In genomic region chr2:9118383-9118960, GRCh38 we compare ENCODE assay signal across 19 cellular contexts.
DNase-seq lines count a peak whose midpoint lies in the region; ATAC-seq, FAIRE-seq and TF ChIP-seq lines count a peak whose summit lies in the region.
"Had no signal": no experiment of that assay in that cellular context is flagged by ENCODE, and none has a peak within 500 bp of the region (broad histone marks: within the 10 kb centered on the region; RNA-seq: fewer than 3 reads in every experiment).

No MANE protein-coding gene starts in this region.

- dilution Hi-C loops in mammary epithelial cell (cut with HindIII; ENCODE audit: low sequenced_read_pairs) = no loop called here

- in situ Hi-C loops in mammary epithelial cell (cut with MboI; ENCODE audit: low sequenced_read_pairs in 2 of 2) = no loop called here
- in situ Hi-C loops in K562 (cut with MboI) = no loop called here

- H2AFZ ChIP-seq in mammary epithelial cell (ENCODE audit: low read depth, low read length) (peak overlapping the region; percentile 8), K562 (ENCODE audit: low read depth, low read length) (peak overlapping the region; percentile 33; the same call in 1 of the 2 replicates)
- H2AFZ ChIP-seq: GM23248 had no signal

- no peaks in the 10 kb centered on the region for H3K4me1 Mint-ChIP-seq in MCF 10A (ENCODE audit: insufficient read depth, unreplicated experiment)
- H3K4me1 Mint-ChIP-seq in Calu3 (ENCODE audit: low read depth, unreplicated experiment) = no peaks in the 10 kb centered on the region
- H3K4me1 Mint-ChIP-seq: CD4-positive, alpha-beta memory T cell had no signal

- no peak overlapping the region for H3K4me2 ChIP-seq in mammary epithelial cell (ENCODE audit: insufficient read depth, low read depth, low read length)
- no peak overlapping the region for H3K4me2 ChIP-seq in K562 (ENCODE audit: insufficient read depth, low read length)
- H3K4me2 ChIP-seq: A549 had no signal

- H3K9me3 Mint-ChIP-seq in MCF 10A (ENCODE audit: unreplicated experiment) = no peaks in the 10 kb centered on the region
- H3K9me3 Mint-ChIP-seq in Calu3 (ENCODE audit: low read depth, unreplicated experiment) = no peaks in the 10 kb centered on the region

- H3K36me3 ChIP-seq in mammary epithelial cell (ENCODE audit: insufficient read depth, low read length) (no peaks in the 10 kb centered on the region), K562 (ENCODE audit: control insufficient read depth, insufficient read depth, low read length) (no peaks in the 10 kb centered on the region)
- H3K36me3 ChIP-seq: BE2C had no signal

- WGBS in mammary epithelial cell (ENCODE audit: low coverage, missing lambda C conversion rate) = 89% methylated on average over 11 of the region's 11 CpGs
- 23% methylated on average over 11 of the region's 11 CpGs for WGBS in K562 (ENCODE audit: insufficient coverage, low coverage, missing lambda C conversion rate)

- H3K4me1 ChIP-seq in mammary epithelial cell (ENCODE audit: insufficient read depth, low read length) (no peaks in the 10 kb centered on the region), K562 (replicated peaks in 1 of 2; ENCODE audit: control insufficient read depth in 2 of 2, insufficient read depth in 2 of 2, low read length in 2 of 2) (no peaks in the 10 kb centered on the region; a peak in 1 of 5 replicates)
- H3K4me1 ChIP-seq: A549, BE2C had no signal

- CTCF ChIA-PET in mammary epithelial cell (lab: Charles Lee; ENCODE audit: low non-redundant PET) (no interaction called here), MCF 10A (lab: Yijun Ruan, JAX) (no interaction called here), K562 (lab: Yijun Ruan, JAX; ENCODE audit: low intra/inter-chr PET ratio) (no interaction called here), Calu3 (lab: Charles Lee) (no interaction called here)

- H3K27me3 ChIP-seq in mammary epithelial cell (ENCODE audit: insufficient read depth, low read length) (no peaks in the 10 kb centered on the region), K562 (ENCODE audit: control insufficient read depth in 2 of 2, insufficient read depth in 2 of 2, low read length in 2 of 2) (no peaks in the 10 kb centered on the region)
- H3K27me3 ChIP-seq: BE2C had no signal

- ATAC-seq in K562 (peak; percentile 77), Right ventricle myocardium superior (ENCODE audit: poor library complexity) (no peak)
- ATAC-seq: A549 had no signal

- no peaks in the 10 kb centered on the region for H3K9me1 ChIP-seq in K562 (ENCODE audit: control insufficient read depth, insufficient read depth, low read length)

- DNase-seq in mammary epithelial cell (no peak), MCF 10A (ENCODE audit: unreplicated experiment) (no peak), NB4 (ENCODE audit: low read depth) (peak; percentile 77), K562 (ENCODE audit: extremely low read depth in 1 of 4, low spot score in 3 of 4) (peak in 1 of 4 experiments; percentile 38), Right ventricle myocardium superior (no peak), NCI-H128 (lab: John Stamatoyannopoulos, UW; ENCODE audit: unreplicated experiment) (no peak), Calu3 (no peak)
- DNase-seq: BE2C; CD4-positive, alpha-beta memory T cell; DMS153; DMS79 treated with DMSO at 0.1 percent for 48 hours; EL; GM23248; H7 had no signal

- H3K4me3 Mint-ChIP-seq in MCF 10A (ENCODE audit: unreplicated experiment) (no peak overlapping the region), Calu3 (ENCODE audit: low read depth, unreplicated experiment) (no peak overlapping the region)
- H3K4me3 Mint-ChIP-seq: CD4-positive, alpha-beta memory T cell had no signal

- H3K9ac ChIP-seq in mammary epithelial cell (ENCODE audit: insufficient read depth, low read length) (no peak overlapping the region), K562 (ENCODE audit: insufficient read depth in 1 of 2, low read depth in 2 of 2, low read length in 2 of 2) (no peak overlapping the region; a peak in 1 of 4 replicates)
- H3K9ac ChIP-seq: GM23248 had no signal

- no peak overlapping the region for H3K27ac Mint-ChIP-seq in MCF 10A (ENCODE audit: low read depth, unreplicated experiment)
- H3K27ac Mint-ChIP-seq in Calu3 (ENCODE audit: unreplicated experiment) = no peak overlapping the region
- H3K27ac Mint-ChIP-seq: CD4-positive, alpha-beta memory T cell had no signal

- no peak overlapping the region for H3K4me3 ChIP-seq in mammary epithelial cell (replicated peaks in 1 of 3; ENCODE audit: insufficient read depth in 1 of 3, low read depth in 2 of 3, low read length in 3 of 3)
- H3K4me3 ChIP-seq in NB4 (ENCODE audit: low read depth, low read length) = no peak overlapping the region
- H3K4me3 ChIP-seq in K562 = no peak overlapping the region
- H3K4me3 ChIP-seq: A549, GM23248 had no signal

- H3K9me3 ChIP-seq in mammary epithelial cell (replicated peaks; ENCODE audit: insufficient read depth, low read length) (no peaks in the 10 kb centered on the region), K562 (replicated peaks; ENCODE audit: control insufficient read depth, insufficient read depth, low read depth, low read length) (no peaks in the 10 kb centered on the region)
- H3K9me3 ChIP-seq: A549, BE2C had no signal

- TF ChIP-seq CTCF in mammary epithelial cell (conservative IDR thresholded peaks at IDR 0.05 in 1 of 2, IDR thresholded peaks at IDR 0.05 in 1 of 2; ENCODE audit: extremely low read depth in 1 of 2, insufficient read depth in 1 of 2, low read depth in 1 of 2, low read length in 2 of 2) = no peak
- no peak for TF ChIP-seq CTCF in MCF 10A (IDR thresholded peaks at IDR 0.05; ENCODE audit: unreplicated experiment)
- TF ChIP-seq CTCF in NB4 (IDR thresholded peaks at IDR 0.05; ENCODE audit: low read depth, low read length) = no peak
- TF ChIP-seq CTCF in K562 (IDR thresholded peaks at IDR 0.05 in 2 of 3, conservative IDR thresholded peaks at IDR 0.05 in 1 of 3; ENCODE audit: insufficient read depth in 2 of 3, low read depth in 1 of 3, low read length in 3 of 3) = no peak
- no peak for TF ChIP-seq CTCF in Calu3 (IDR thresholded peaks at IDR 0.05; ENCODE audit: unreplicated experiment)

- TF ChIP-seq POLR2A in NB4 (IDR thresholded peaks at IDR 0.05; ENCODE audit: extremely low read depth, insufficient read length) (no peak), K562 (conservative IDR thresholded peaks at IDR 0.05) (no peak)

- H4K20me1 ChIP-seq in mammary epithelial cell (ENCODE audit: insufficient read depth, low read length) (no peaks in the 10 kb centered on the region), K562 (replicated peaks; ENCODE audit: control insufficient read depth, insufficient read depth, low read length) (no peaks in the 10 kb centered on the region)

- POLR2A ChIA-PET in MCF 10A (lab: Yijun Ruan, JAX) (no interaction called here), K562 (lab: Yijun Ruan, JAX) (no interaction called here)

- no peaks in the 10 kb centered on the region for H3K79me2 ChIP-seq in mammary epithelial cell (ENCODE audit: insufficient read depth, low read length)
- no peaks in the 10 kb centered on the region for H3K79me2 ChIP-seq in K562 (ENCODE audit: control insufficient read depth, insufficient read depth, low read length)

- TF ChIP-seq RAD21 in K562 (CRISPR knock-in tag; conservative IDR thresholded peaks at IDR 0.05 in 1 of 2, IDR thresholded peaks at IDR 0.05 in 1 of 2) = no peak

- no peak for TF ChIP-seq EP300 in K562 (IDR thresholded peaks at IDR 0.05; ENCODE audit: low read length)

- H3K27me3 Mint-ChIP-seq in MCF 10A (ENCODE audit: insufficient read depth, unreplicated experiment) = no peaks in the 10 kb centered on the region
- no peaks in the 10 kb centered on the region for H3K27me3 Mint-ChIP-seq in Calu3 (ENCODE audit: unreplicated experiment)

- intact Hi-C loops in mammary epithelial cell (cut with micrococcal nuclease) = no loop called here
- intact Hi-C loops in MCF 10A (cut with micrococcal nuclease) = loop anchor here (10.0 kb wide), 1 partner anchor 64 kb away; no protein-coding TSS in a partner anchor
- intact Hi-C loops in K562 (cut with micrococcal nuclease) = loop anchor here (10.0 kb wide), 1 partner anchor 604 kb away; no protein-coding TSS in a partner anchor
- intact Hi-C loops in Right ventricle myocardium superior (cut with DNase I) = no loop called here
- intact Hi-C loops in Calu3 (cut with micrococcal nuclease; ENCODE audit: unreplicated experiment) = no loop called here

- H3K36me3 Mint-ChIP-seq in MCF 10A (ENCODE audit: insufficient read depth, unreplicated experiment) = no peaks in the 10 kb centered on the region
- no peaks in the 10 kb centered on the region for H3K36me3 Mint-ChIP-seq in Calu3 (ENCODE audit: insufficient read depth, unreplicated experiment)
- H3K36me3 Mint-ChIP-seq: CD4-positive, alpha-beta memory T cell had no signal

- FAIRE-seq in K562 (lab: Jason Lieb, UNC) = no peak
- FAIRE-seq: A549, D721Med, G401.6, GM12891 had no signal

- BruUV-seq in mammary epithelial cell (replicated peaks; lab: Mats Ljungman, UMichigan) (no TSS peak), MCF 10A (replicated peaks; lab: Mats Ljungman, UMichigan) (no TSS peak), K562 (replicated peaks; lab: Mats Ljungman, UMichigan) (no TSS peak), Calu3 (replicated peaks; lab: Mats Ljungman, UMichigan) (no TSS peak)

- H3K27ac ChIP-seq in mammary epithelial cell (ENCODE audit: insufficient read depth, low read depth, low read length) (no peak overlapping the region), K562 (ENCODE audit: extremely low read depth, low read depth, low read length) (no peak overlapping the region; the same call in 2 of the 3 replicates)
- H3K27ac ChIP-seq: A549, C4-2B, GM23248 had no signal

TF ChIP-seq in K562, 482 proteins besides CTCF, POLR2A, EP300 and RAD21:
- TF ChIP-seq BCL6 (CRISPR knock-in tag; IDR thresholded peaks at IDR 0.05) (no peak), MEIS2 (IDR thresholded peaks at IDR 0.05; ENCODE audit: partially characterized antibody) (peak; percentile 8), CBX5 (IDR thresholded peaks at IDR 0.05; ENCODE audit: borderline replicate concordance, low read depth) (no peak), HIVEP1 (CRISPR knock-in tag; IDR thresholded peaks at IDR 0.05) (no peak), DDX20 (tag; IDR thresholded peaks at IDR 0.05; ENCODE audit: low read depth) (no peak), TEAD4 (IDR thresholded peaks at IDR 0.05; ENCODE audit: low read length) (no peak), TEAD4 (CRISPR knock-in tag; IDR thresholded peaks at IDR 0.05; ENCODE audit: borderline replicate concordance) (no peak), PPARD (CRISPR knock-in tag; IDR thresholded peaks at IDR 0.05) (no peak), CEBPB (tag; IDR thresholded peaks at IDR 0.05) (peak; percentile 60), TFAM (CRISPR knock-in tag; conservative IDR thresholded peaks at IDR 0.05) (no peak), ZC3H8 (IDR thresholded peaks at IDR 0.05) (no peak), ZNF23 (CRISPR knock-in tag; IDR thresholded peaks at IDR 0.05) (no peak), CREBBP (IDR thresholded peaks at IDR 0.05; ENCODE audit: low read depth, low read length) (no peak), ZFP30 (CRISPR knock-in tag; IDR thresholded peaks at IDR 0.05; ENCODE audit: borderline replicate concordance) (no peak), ZNF717 (CRISPR knock-in tag; IDR thresholded peaks at IDR 0.05) (no peak), KLF16 (IDR thresholded peaks at IDR 0.05) (no peak)

Comparison
In these comparisons a context has a peak if more than half of its experiments do, and no peak if none do; other contexts are left out.
1. intact Hi-C loops: an anchor here in MCF 10A (10.0 kb wide) and K562 (10.0 kb wide); none called in mammary epithelial cell, Right ventricle myocardium superior and Calu3.